8 cellular contexts compared by ENCODE assay signal in the genomic region with DNA sequence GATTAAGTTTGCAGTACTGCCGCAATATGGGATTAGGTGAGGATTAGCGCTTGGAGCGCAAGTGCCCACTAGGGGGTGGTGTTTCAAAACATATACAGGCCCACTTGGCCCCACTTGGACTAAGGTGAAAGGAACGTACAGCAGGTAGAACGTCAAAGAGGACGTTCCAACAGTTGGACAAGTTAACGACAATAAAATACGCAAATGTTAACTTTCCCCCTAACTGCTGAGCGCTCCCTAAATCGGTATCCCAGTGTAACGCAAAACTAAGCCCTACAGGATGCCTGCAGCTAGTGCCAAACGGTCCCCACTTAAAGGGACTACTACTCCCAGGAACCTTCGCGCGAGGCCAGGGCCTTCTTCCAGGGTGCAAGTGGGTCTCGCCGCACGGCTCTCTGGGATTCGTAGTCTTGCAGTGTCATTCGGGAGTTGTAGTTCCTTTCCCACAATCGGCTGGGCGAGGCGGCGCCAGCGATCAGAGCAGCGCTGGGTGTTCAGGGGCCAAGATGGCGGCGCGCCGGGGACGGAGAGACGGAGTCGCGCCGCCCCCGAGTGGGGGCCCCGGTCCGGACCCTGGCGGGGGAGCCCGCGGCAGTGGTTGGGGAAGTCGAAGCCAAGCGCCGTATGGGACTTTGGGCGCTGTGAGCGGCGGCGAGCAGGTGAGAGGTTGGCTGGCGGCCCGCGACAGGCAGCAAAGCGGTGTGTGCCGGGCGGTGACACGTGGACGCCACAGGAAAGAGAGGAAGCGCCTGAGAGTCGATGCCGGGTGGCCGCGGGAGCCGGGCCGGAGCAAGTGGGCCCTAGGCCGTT. TPM values are rescaled to one million over a fixed set of nuclear protein-coding genes. Genes with fewer than 3 reads are reported as not detected.
DNase-seq lines count a peak whose midpoint lies in the region; ATAC-seq and TF ChIP-seq lines count a peak whose summit lies in the region.

PPRC1 (plus strand) TSS at position 478 of the 810 bp plus-strand sequence; CDS start at position 507, 29 bp downstream.

- H3K4me3 Mint-ChIP-seq in T-helper 1 cell treated with Interleukin-12 subunit alpha and Interleukin-12 subunit beta and Interleukin-4 antibody, amounts not matched to agents 30 μg/mL and 1 μg/mL, for 36 hours: peak within 1 kb of the TSS; percentile 91
- peak within 1 kb of the TSS; percentile 96 for H3K4me3 Mint-ChIP-seq in progenitor cell of endocrine pancreas (ENCODE audit: low read depth)

- H3K9me3 Mint-ChIP-seq in T-helper 1 cell treated with Interleukin-12 subunit alpha and Interleukin-12 subunit beta and Interleukin-4 antibody, amounts not matched to agents 30 μg/mL and 1 μg/mL, for 36 hours: no peaks in the 10 kb centered on the region
- no peaks in the 10 kb centered on the region for H3K9me3 Mint-ChIP-seq in progenitor cell of endocrine pancreas (ENCODE audit: low read depth)

- peaks cover 11% of the 10 kb centered on the region for H3K36me3 Mint-ChIP-seq in T-helper 1 cell treated with Interleukin-12 subunit alpha and Interleukin-12 subunit beta and Interleukin-4 antibody, amounts not matched to agents 30 μg/mL and 1 μg/mL, for 36 hours (ENCODE audit: low read depth)
- H3K36me3 Mint-ChIP-seq in progenitor cell of endocrine pancreas (ENCODE audit: insufficient read depth): no peaks in the 10 kb centered on the region

- H3K27me3 Mint-ChIP-seq in T-helper 1 cell treated with Interleukin-12 subunit alpha and Interleukin-12 subunit beta and Interleukin-4 antibody, amounts not matched to agents 30 μg/mL and 1 μg/mL, for 36 hours (ENCODE audit: low read depth): no peaks in the 10 kb centered on the region
- no peaks in the 10 kb centered on the region for H3K27me3 Mint-ChIP-seq in progenitor cell of endocrine pancreas

- peak within 1 kb of the TSS; percentile 88 for H3K27ac Mint-ChIP-seq in T-helper 1 cell treated with Interleukin-12 subunit alpha and Interleukin-12 subunit beta and Interleukin-4 antibody, amounts not matched to agents 30 μg/mL and 1 μg/mL, for 36 hours
- peak within 1 kb of the TSS; percentile 98 for H3K27ac Mint-ChIP-seq in progenitor cell of endocrine pancreas

- TF ChIP-seq CTCF in progenitor cell of endocrine pancreas (IDR thresholded peaks at IDR 0.05; ENCODE audit: unreplicated experiment): peak; percentile 97

- intact Hi-C loops in left cardiac atrium (cut with DNase I): no loop called here

- ATAC-seq in HG02885 (IDR thresholded peaks at IDR 0.05; ENCODE audit: poor library complexity, unreplicated experiment) (peak; percentile 95), left cardiac atrium (peak; percentile 96)

- TF ChIP-seq POLR2A in GM15510 (IDR thresholded peaks at IDR 0.05; ENCODE audit: borderline replicate concordance, extremely low read depth, insufficient read length): peak; percentile 92

- peaks cover 32% of the 10 kb centered on the region for H3K4me1 Mint-ChIP-seq in T-helper 1 cell treated with Interleukin-12 subunit alpha and Interleukin-12 subunit beta and Interleukin-4 antibody, amounts not matched to agents 30 μg/mL and 1 μg/mL, for 36 hours (ENCODE audit: low read depth)
- H3K4me1 Mint-ChIP-seq in progenitor cell of endocrine pancreas (ENCODE audit: low read depth): peaks cover 21% of the 10 kb centered on the region

- DNase-seq in NCI-H1694 (lab: John Stamatoyannopoulos, UW) (peak; percentile 96), amniotic stem cell (lab: John Stamatoyannopoulos, UW) (peak; percentile 96), left cardiac atrium (peak; percentile 99), progenitor cell of endocrine pancreas (ENCODE audit: low spot score, unreplicated experiment) (peak; percentile 91), ureter (ENCODE audit: low spot score) (peak; percentile 99)

RNA-seq across cellular contexts. Expression of gene PPRC1, which starts in this region (rescaled TPM):
- total RNA-seq in left cardiac atrium: 10 to 100 TPM; 11.2 to 29.5 TPM
- total RNA-seq in progenitor cell of endocrine pancreas: 40.1 and 41.9 TPM in 2 replicates
- total RNA-seq in ureter: 59.4 TPM

Comparison
In these comparisons a context has a peak if more than half of its experiments do, and no peak if none do; other contexts are left out.
1. Peak in every context shown above with its lines: DNase-seq and ATAC-seq.